Comparison of ENCODE assay signal across 8 cellular contexts in genomic region chr16:87702325-87702811, GRCh38.
DNase-seq lines count a peak whose midpoint lies in the region; ATAC-seq and TF ChIP-seq lines count a peak whose summit lies in the region.

No MANE protein-coding gene starts in this region.

- H3K27ac Mint-ChIP-seq in nephron progenitor cell, result peak overlapping the region; percentile 29

- no peaks in the 10 kb centered on the region for H3K27me3 ChIP-seq in colonic mucosa

- POLR2A ChIA-PET in HEK293T (lab: Yijun Ruan, JAX), result no interaction called here

- no peaks in the 10 kb centered on the region for H3K9me3 ChIP-seq in colonic mucosa

- H3K4me3 ChIP-seq in colonic mucosa, result no peak overlapping the region

- H3K27me3 Mint-ChIP-seq in nephron progenitor cell (ENCODE audit: low read depth, poor library complexity), result peaks cover 3% of the 10 kb centered on the region

- H3K36me3 Mint-ChIP-seq in nephron progenitor cell (ENCODE audit: low read depth), result peaks cover 9% of the 10 kb centered on the region

- TF ChIP-seq CTCF in GM12873 (IDR thresholded peaks at IDR 0.05; ENCODE audit: insufficient read depth, low read depth, low read length, missing control alignments), result peak; percentile 62
- peak; percentile 58 for TF ChIP-seq CTCF in nephron progenitor cell (IDR thresholded peaks at IDR 0.05)
- no peak for TF ChIP-seq CTCF in colonic mucosa (IDR thresholded peaks at IDR 0.05)

- H3K9me3 Mint-ChIP-seq in nephron progenitor cell, result no peaks in the 10 kb centered on the region

- H3K36me3 ChIP-seq in colonic mucosa, result no peaks in the 10 kb centered on the region

- no peaks in the 10 kb centered on the region for H3K4me1 ChIP-seq in colonic mucosa

- H3K27ac ChIP-seq in colonic mucosa, result no peak overlapping the region

- H3K4me1 Mint-ChIP-seq in nephron progenitor cell, result peaks cover 38% of the 10 kb centered on the region

- no peak overlapping the region for H3K9ac ChIP-seq in colonic mucosa (ENCODE audit: low read depth in 2 of 2, low read length in 2 of 2)

- intact Hi-C loops in colonic mucosa (cut with DNase I), result no loop called here

- no peak overlapping the region for H3K4me3 Mint-ChIP-seq in nephron progenitor cell

- DNase-seq in HEK293T (ENCODE audit: extremely low spot score), result peak; percentile 65
- peak; percentile 53 for DNase-seq in cerebellar cortex (ENCODE audit: low spot score)
- peak; percentile 67 for DNase-seq in nephron progenitor cell
- DNase-seq in NCI-H1436 treated with DMSO at 0.1 percent for 48 hours (lab: John Stamatoyannopoulos, UW), result no peak
- no peak for DNase-seq in NCI-H2081 treated with DMSO at 0.1 percent for 48 hours (lab: John Stamatoyannopoulos, UW)
- no peak for DNase-seq in colonic mucosa

- CTCF ChIA-PET in HEK293T (lab: Yijun Ruan, JAX), result interaction anchor here (0.7 kb wide), 1 partner anchor 31 kb away, joined by 3 read pairs; no protein-coding TSS in a partner anchor

- ATAC-seq in SK-N-SH treated with all-trans-retinoic acid at 6 μM for 48 hours, result peak; percentile 66

TF ChIP-seq in HEK293T, 16 proteins besides CTCF, POLR2A, EP300 and RAD21:
- TF ChIP-seq SUZ12 (IDR thresholded peaks at IDR 0.05) (no peak), ELF4 (IDR thresholded peaks at IDR 0.05) (no peak), PKNOX1 (IDR thresholded peaks at IDR 0.05) (no peak), ZNF384 (IDR thresholded peaks at IDR 0.05) (no peak), ARNT (IDR thresholded peaks at IDR 0.05) (no peak), L3MBTL2 (conservative IDR thresholded peaks at IDR 0.05) (no peak), FOXK2 (IDR thresholded peaks at IDR 0.05) (no peak), SP1 (IDR thresholded peaks at IDR 0.05) (no peak), BHLHE40 (IDR thresholded peaks at IDR 0.05; ENCODE audit: borderline replicate concordance) (no peak), FOXA1 (IDR thresholded peaks at IDR 0.05) (no peak), LEF1 (IDR thresholded peaks at IDR 0.05; ENCODE audit: borderline replicate concordance) (no peak), CTBP1 (IDR thresholded peaks at IDR 0.05; ENCODE audit: borderline replicate concordance) (no peak), HDGF (IDR thresholded peaks at IDR 0.05; ENCODE audit: borderline replicate concordance) (no peak)

TF ChIP-seq in SK-N-SH treated with all-trans-retinoic acid at 6 μM for 48 hours, 23 proteins besides CTCF, POLR2A, EP300 and RAD21:
- no peak for TF ChIP-seq TCF4 (CRISPR knock-in tag; IDR thresholded peaks at IDR 0.05; ENCODE audit: borderline replicate concordance)
- no peak for TF ChIP-seq ZNF70 (CRISPR knock-in tag; IDR thresholded peaks at IDR 0.05)
- no peak for TF ChIP-seq GLIS3 (CRISPR knock-in tag; IDR thresholded peaks at IDR 0.05)
- no peak for TF ChIP-seq ARNTL (CRISPR knock-in tag; IDR thresholded peaks at IDR 0.05; ENCODE audit: borderline replicate concordance, low read depth)
- TF ChIP-seq PPARA (CRISPR knock-in tag; IDR thresholded peaks at IDR 0.05; ENCODE audit: borderline replicate concordance), result no peak
- TF ChIP-seq ZNF8 (CRISPR knock-in tag; IDR thresholded peaks at IDR 0.05), result no peak
- no peak for TF ChIP-seq CSDC2 (CRISPR knock-in tag; IDR thresholded peaks at IDR 0.05)
- TF ChIP-seq TOX (CRISPR knock-in tag; IDR thresholded peaks at IDR 0.05; ENCODE audit: borderline replicate concordance), result no peak
- TF ChIP-seq SNAI2 (CRISPR knock-in tag; IDR thresholded peaks at IDR 0.05), result no peak
- TF ChIP-seq OSR1 (CRISPR knock-in tag; IDR thresholded peaks at IDR 0.05), result no peak
- no peak for TF ChIP-seq ISL1 (CRISPR knock-in tag; IDR thresholded peaks at IDR 0.05)

Comparison
In these comparisons a context has a peak if more than half of its experiments do, and no peak if none do; other contexts are left out.
1. DNase-seq: peak in HEK293T (single experiment), cerebellar cortex (single experiment) and nephron progenitor cell (single experiment); none in NCI-H1436 treated with DMSO at 0.1 percent for 48 hours (single experiment), NCI-H2081 treated with DMSO at 0.1 percent for 48 hours (single experiment) and colonic mucosa (single experiment).